Comparison of ENCODE assay signal across 8 cellular contexts in genomic region chr2:32946314-32947075, GRCh38. TPM values are rescaled to one million over a fixed set of nuclear protein-coding genes. Genes with fewer than 3 reads are reported as not detected.
DNase-seq lines count a peak whose midpoint lies in the region; ATAC-seq, FAIRE-seq and TF ChIP-seq lines count a peak whose summit lies in the region.

Gene LTBP1 (plus strand): TSS chr2:32946953. CDS start chr2:32947325, 372 bp downstream.

- POLR2A ChIA-PET in activated CD4-positive, alpha-beta T cell treated with anti-CD3 and anti-CD28 coated beads for 36 hours (lab: Charles Lee) = no interaction called here
- POLR2A ChIA-PET in HepG2 (lab: Yijun Ruan, JAX) = no interaction called here

- H3K9me3 ChIP-seq in HepG2 (ENCODE audit: low read length) = no peaks in the 10 kb centered on the region

- H3K27me3 Mint-ChIP-seq in activated CD4-positive, alpha-beta T cell treated with anti-CD3 and anti-CD28 coated beads for 36 hours = peaks cover 23% of the 10 kb centered on the region

- H3K4me1 ChIP-seq in HepG2 (ENCODE audit: insufficient read depth, low read length) = no peaks in the 10 kb centered on the region

- H3K36me3 ChIP-seq in HepG2 (replicated peaks in 1 of 2; ENCODE audit: control insufficient read depth in 1 of 2, insufficient read depth in 2 of 2, low read length in 2 of 2) = no peaks in the 10 kb centered on the region

- no peaks in the 10 kb centered on the region for H3K79me2 ChIP-seq in HepG2 (ENCODE audit: insufficient read depth, low read length)

- intact Hi-C loops in activated CD4-positive, alpha-beta T cell treated with anti-CD3 and anti-CD28 coated beads for 36 hours (cut with DNase I, micrococcal nuclease) = loop anchor here in 1 of 2 experiments (2.0 to 5.0 kb wide), 6 partner anchors 169 to 651 kb away; partner anchors contain the start of genes BIRC6, FAM98A and TTC27
- intact Hi-C loops in HepG2 (cut with micrococcal nuclease; ENCODE audit: unreplicated experiment) = loop anchor here (1.0 to 5.0 kb wide), 4 partner anchors 174 to 636 kb away; no protein-coding TSS in a partner anchor

- H3K27ac ChIP-seq in HepG2 (ENCODE audit: extremely low read length, insufficient read depth, low read length) = no peak within 1 kb of the TSS

- TF ChIP-seq EP300 in HepG2 (IDR thresholded peaks at IDR 0.05; ENCODE audit: low read depth in 2 of 2, low read length in 2 of 2) = no peak
- no peak for TF ChIP-seq EP300 in HepG2 (CRISPR knock-in tag; IDR thresholded peaks at IDR 0.05; ENCODE audit: borderline replicate concordance)

- FAIRE-seq in HepG2 (lab: Jason Lieb, UNC) = peak; percentile 4

- no peaks in the 10 kb centered on the region for H4K20me1 ChIP-seq in HepG2 (ENCODE audit: insufficient read depth, low read length)

- DNase-seq in NCI-H524 (lab: John Stamatoyannopoulos, UW) (peak; percentile 45 to 71), NCI-H524 treated with DMSO at 0.1 percent for 48 hours (lab: John Stamatoyannopoulos, UW) (no peak), NCI-H146 (lab: John Stamatoyannopoulos, UW) (peak; percentile 60), dermis blood vessel endothelial cell (peak; percentile 85), HepG2 (ENCODE audit: low spot score) (peak; percentile 42)
- DNase-seq in activated CD4-positive, alpha-beta T cell treated with anti-CD3 and anti-CD28 coated beads for 36 hours = peak; percentile 78
- peak; percentile 26 for DNase-seq in stimulated activated CD4-positive, alpha-beta T cell treated with anti-CD3 and anti-CD28 coated beads, Interleukin-2, amount 100 ng/mL, for 4 hours (ENCODE audit: low read depth)

- H3K4me2 ChIP-seq in HepG2 (ENCODE audit: low read depth, low read length) = peak within 1 kb of the TSS; percentile 90

- 7% methylated on average over 47 of the region's 68 CpGs for WGBS in HepG2 (ENCODE audit: low lambda C conversion rate)

- in situ Hi-C loops in HepG2 (cut with HindIII; ENCODE audit: extremely low pct_ligation_motif_present, low pct_unique_long_range_greater_than_20kb) = loop anchor here (5.0 to 10.0 kb wide), 2 partner anchors 174 to 392 kb away; no protein-coding TSS in a partner anchor

- H3K9me3 Mint-ChIP-seq in activated CD4-positive, alpha-beta T cell treated with anti-CD3 and anti-CD28 coated beads for 36 hours (ENCODE audit: low read depth) = no peaks in the 10 kb centered on the region

- peak; percentile 84 for TF ChIP-seq RAD21 in HepG2 (CRISPR knock-in tag; IDR thresholded peaks at IDR 0.05)

- no TSS peak for BruUV-seq in HepG2 (replicated peaks; lab: Mats Ljungman, UMichigan)

- peaks cover 6 to 35% of the 10 kb centered on the region in 2 experiments; a peak in 4 of 5 replicates for H3K27me3 ChIP-seq in HepG2 (ENCODE audit: control insufficient read depth in 1 of 2, insufficient read depth in 2 of 2, low read length in 2 of 2)

- peak; percentile 77 for ATAC-seq in HG02759 (IDR thresholded peaks at IDR 0.05; ENCODE audit: unreplicated experiment)
- ATAC-seq in activated CD4-positive, alpha-beta T cell treated with anti-CD3 and anti-CD28 coated beads for 36 hours = peak; percentile 81
- peak; percentile 96 for ATAC-seq in HepG2

- no peaks in the 10 kb centered on the region for H3K4me1 Mint-ChIP-seq in activated CD4-positive, alpha-beta T cell treated with anti-CD3 and anti-CD28 coated beads for 36 hours

- no peak within 1 kb of the TSS for H3K27ac Mint-ChIP-seq in activated CD4-positive, alpha-beta T cell treated with anti-CD3 and anti-CD28 coated beads for 36 hours

- no peak within 1 kb of the TSS for H3K9ac ChIP-seq in HepG2 (ENCODE audit: insufficient read depth, low read depth, low read length)

- H3K4me3 Mint-ChIP-seq in activated CD4-positive, alpha-beta T cell treated with anti-CD3 and anti-CD28 coated beads for 36 hours = peak within 1 kb of the TSS; percentile 67

- peak; percentile 92 for TF ChIP-seq CTCF in HepG2 (CRISPR knock-in tag; IDR thresholded peaks at IDR 0.05)

- H3K4me3 ChIP-seq in HepG2 (replicated peaks in 1 of 3; ENCODE audit: insufficient read depth in 1 of 3, low read depth in 2 of 3, low read length in 3 of 3) = peak within 1 kb of the TSS; percentile 27 to 72 (median 54)

- CTCF ChIA-PET in activated CD4-positive, alpha-beta T cell treated with anti-CD3 and anti-CD28 coated beads for 36 hours (lab: Charles Lee) = no interaction called here
- CTCF ChIA-PET in HepG2 (lab: Yijun Ruan, JAX; ENCODE audit: low intra/inter-chr PET ratio, low total read pairs) = interaction anchor here (3.6 kb wide), 1 partner anchor 174 kb away, joined by 27 read pairs; no protein-coding TSS in a partner anchor

- no peak within 1 kb of the TSS for H2AFZ ChIP-seq in HepG2 (ENCODE audit: low read length)

- TF ChIP-seq POLR2A in HepG2 (IDR thresholded peaks at IDR 0.05; ENCODE audit: insufficient read depth in 1 of 2, low read depth in 2 of 2, low read length in 2 of 2) = no peak

- no peaks in the 10 kb centered on the region for H3K36me3 Mint-ChIP-seq in activated CD4-positive, alpha-beta T cell treated with anti-CD3 and anti-CD28 coated beads for 36 hours (ENCODE audit: low read depth)

TF ChIP-seq in HepG2, 621 proteins besides CTCF, POLR2A, EP300 and RAD21 (continues in another document):
- TF ChIP-seq ZNF549 (CRISPR knock-in tag; IDR thresholded peaks at IDR 0.05) = no peak
- TF ChIP-seq ZNF768 (CRISPR knock-in tag; IDR thresholded peaks at IDR 0.05) = peak; percentile 36; the same call in 1 of the 2 replicates
- peak; percentile 38; the same call in 1 of the 2 replicates for TF ChIP-seq MTF2 (CRISPR knock-in tag; IDR thresholded peaks at IDR 0.05; ENCODE audit: borderline replicate concordance)
- no peak for TF ChIP-seq ZNF569 (CRISPR knock-in tag; IDR thresholded peaks at IDR 0.05; ENCODE audit: borderline replicate concordance)
- TF ChIP-seq SP2 (CRISPR knock-in tag; IDR thresholded peaks at IDR 0.05) = no peak
- TF ChIP-seq, protein P1, sequence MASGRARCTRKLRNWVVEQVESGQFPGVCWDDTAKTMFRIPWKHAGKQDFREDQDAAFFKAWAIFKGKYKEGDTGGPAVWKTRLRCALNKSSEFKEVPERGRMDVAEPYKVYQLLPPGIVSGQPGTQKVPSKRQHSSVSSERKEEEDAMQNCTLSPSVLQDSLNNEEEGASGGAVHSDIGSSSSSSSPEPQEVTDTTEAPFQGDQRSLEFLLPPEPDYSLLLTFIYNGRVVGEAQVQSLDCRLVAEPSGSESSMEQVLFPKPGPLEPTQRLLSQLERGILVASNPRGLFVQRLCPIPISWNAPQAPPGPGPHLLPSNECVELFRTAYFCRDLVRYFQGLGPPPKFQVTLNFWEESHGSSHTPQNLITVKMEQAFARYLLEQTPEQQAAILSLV (CRISPR knock-in tag; IDR thresholded peaks at IDR 0.05; ENCODE audit: borderline replicate concordance) = 0 out of 2 replicates have a peak, but pooled peaks have one; percentile 35
- TF ChIP-seq MXD1 (CRISPR knock-in tag; IDR thresholded peaks at IDR 0.05) = no peak
- TF ChIP-seq, protein P2, sequence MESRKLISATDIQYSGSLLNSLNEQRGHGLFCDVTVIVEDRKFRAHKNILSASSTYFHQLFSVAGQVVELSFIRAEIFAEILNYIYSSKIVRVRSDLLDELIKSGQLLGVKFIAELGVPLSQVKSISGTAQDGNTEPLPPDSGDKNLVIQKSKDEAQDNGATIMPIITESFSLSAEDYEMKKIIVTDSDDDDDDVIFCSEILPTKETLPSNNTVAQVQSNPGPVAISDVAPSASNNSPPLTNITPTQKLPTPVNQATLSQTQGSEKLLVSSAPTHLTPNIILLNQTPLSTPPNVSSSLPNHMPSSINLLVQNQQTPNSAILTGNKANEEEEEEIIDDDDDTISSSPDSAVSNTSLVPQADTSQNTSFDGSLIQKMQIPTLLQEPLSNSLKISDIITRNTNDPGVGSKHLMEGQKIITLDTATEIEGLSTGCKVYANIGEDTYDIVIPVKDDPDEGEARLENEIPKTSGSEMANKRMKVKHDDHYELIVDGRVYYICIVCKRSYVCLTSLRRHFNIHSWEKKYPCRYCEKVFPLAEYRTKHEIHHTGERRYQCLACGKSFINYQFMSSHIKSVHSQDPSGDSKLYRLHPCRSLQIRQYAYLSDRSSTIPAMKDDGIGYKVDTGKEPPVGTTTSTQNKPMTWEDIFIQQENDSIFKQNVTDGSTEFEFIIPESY (CRISPR knock-in tag; IDR thresholded peaks at IDR 0.05) = no peak
- TF ChIP-seq ZNF121 (CRISPR knock-in tag; IDR thresholded peaks at IDR 0.05) = no peak
- 0 out of 2 replicates have a peak, but pooled peaks have one; percentile 55 for TF ChIP-seq ZNF891 (CRISPR knock-in tag; IDR thresholded peaks at IDR 0.05)

RNA-seq across cellular contexts. Expression of gene LTBP1, which starts in this region (rescaled TPM):
- under 1 TPM; 0.14 to 0.26 TPM for total RNA-seq in activated CD4-positive, alpha-beta T cell treated with anti-CD3 and anti-CD28 coated beads for 36 hours
- total RNA-seq in dermis blood vessel endothelial cell (37.9 and 148 TPM in 2 replicates), HepG2 (2016; rRNA removed; fragmentation: Illumina TruSeq; extraction: Trizol) (0.22 and 0.34 TPM in 2 replicates)
- total RNA-seq in HepG2 (2016; cell fraction: cytosol; rRNA removed; fragmentation: Illumina TruSeq; extraction: Trizol; ENCODE audit: low read depth) = 0.26 TPM in 1 of 2 replicates, not detected in the other
- total RNA-seq in HepG2 (2016; cell fraction: insoluble cytoplasmic fraction; rRNA removed; fragmentation: Illumina TruSeq; extraction: Trizol) = 0.18 and 0.39 TPM in 2 replicates
- total RNA-seq in HepG2 (2016; cell fraction: membrane; rRNA removed; fragmentation: Illumina TruSeq; extraction: Trizol) = 0.03 and 0.10 TPM in 2 replicates
- 0.37 and 0.38 TPM in 2 replicates for total RNA-seq in HepG2 (2016; cell fraction: nucleus; rRNA removed; fragmentation: Illumina TruSeq; extraction: Trizol)
- polyA plus RNA-seq in HepG2 (2011; rRNA removed) = 0.12 and 0.16 TPM in 2 replicates
- 0.15 and 0.21 TPM in 2 replicates for polyA plus RNA-seq in HepG2 (2011; cell fraction: cytosol; rRNA removed)
- polyA plus RNA-seq in HepG2 (2011; cell fraction: nucleus; rRNA removed) = 0.14 and 0.19 TPM in 2 replicates
- polyA plus RNA-seq in HepG2 (2012) = 0.04 and 0.27 TPM in 2 replicates
- 0.03 TPM in 1 of 2 replicates, not detected in the other for polyA plus RNA-seq in HepG2 (2016; cell fraction: cytosol; fragmentation: Illumina TruSeq; extraction: Trizol; ENCODE audit: low read depth)
- polyA plus RNA-seq in HepG2 (2016; cell fraction: insoluble cytoplasmic fraction; fragmentation: Illumina TruSeq; extraction: Trizol; ENCODE audit: low read depth) = 0.22 and 0.27 TPM in 2 replicates
- not detected in 2 replicates for polyA plus RNA-seq in HepG2 (2016; cell fraction: membrane; fragmentation: Illumina TruSeq; extraction: Trizol; ENCODE audit: low read depth)
- 0.26 and 0.40 TPM in 2 replicates for polyA plus RNA-seq in HepG2 (2016; cell fraction: nucleus; fragmentation: Illumina TruSeq; extraction: Trizol; ENCODE audit: insufficient read depth, low read depth)
- polyA minus RNA-seq in HepG2 (2011; rRNA and poly(A)+ RNA removed; ENCODE audit: low replicate concordance) = 0.23 and 0.28 TPM in 2 replicates
- 0.30 TPM in 1 of 2 replicates, not detected in the other for polyA minus RNA-seq in HepG2 (2011; cell fraction: cytosol; rRNA and poly(A)+ RNA removed)
- polyA minus RNA-seq in HepG2 (2011; cell fraction: nucleus; rRNA and poly(A)+ RNA removed) = 0.75 and 1.0 TPM in 2 replicates

Comparison
In these comparisons a context has a peak if more than half of its experiments do, and no peak if none do; other contexts are left out.
1. RNA of gene LTBP1 (total RNA-seq): 37.9 to 148 TPM in dermis blood vessel endothelial cell; 0.14 to 0.26 TPM in activated CD4-positive, alpha-beta T cell treated with anti-CD3 and anti-CD28 coated beads for 36 hours and 0.03 to 0.39 TPM in HepG2; every median in the first group is over 10 times any median in the second.
2. Peak in DNase-seq and ATAC-seq in activated CD4-positive, alpha-beta T cell treated with anti-CD3 and anti-CD28 coated beads for 36 hours; RNA of the gene not detected or under 1 TPM.
3. Peak in every context shown above with its lines, with median percentiles within 50 percentile points of each other: ATAC-seq.